In genomic region chr1:153122831-153123421, GRCh38 we compare ENCODE assay signal across 14 cellular contexts. TPM values are rescaled to one million over a fixed set of nuclear protein-coding genes. Genes with fewer than 3 reads are reported as not detected.
A peak's percentile ranks its signal among the peaks of the same experiment; 100 is the strongest.
DNase-seq lines count a peak whose midpoint lies in the region; ATAC-seq, FAIRE-seq and TF ChIP-seq lines count a peak whose summit lies in the region.
"Had no signal": no experiment of that assay in that cellular context is flagged by ENCODE, and none has a peak within 500 bp of the region (broad histone marks: within the 10 kb centered on the region; RNA-seq: fewer than 3 reads in every experiment).

No MANE protein-coding gene starts in this region.

- peaks cover 49% of the 10 kb centered on the region for H3K4me1 Mint-ChIP-seq in GM23338

- H3K27ac Mint-ChIP-seq in GM23338, result peak overlapping the region; percentile 99

- no peaks in the 10 kb centered on the region for H3K27me3 Mint-ChIP-seq in GM23338 (ENCODE audit: insufficient read depth, low read depth, poor library complexity)

- H3K4me3 ChIP-seq in GM23338, result peak overlapping the region; percentile 36
- H3K4me3 ChIP-seq: upper lobe of left lung had no signal

- H2AFZ ChIP-seq in GM23338, result no peak overlapping the region

- no peaks in the 10 kb centered on the region for H3K27me3 ChIP-seq in GM23338 (ENCODE audit: insufficient read depth)
- H3K27me3 ChIP-seq: upper lobe of left lung had no signal

- TF ChIP-seq CTCF in GM23338 (conservative IDR thresholded peaks at IDR 0.05; ENCODE audit: low read depth in 2 of 2), result no peak

- H4K20me1 ChIP-seq in GM23338 (replicated peaks; ENCODE audit: insufficient read depth), result no peaks in the 10 kb centered on the region

- TF ChIP-seq POLR2A in GM12891 (IDR thresholded peaks at IDR 0.05; ENCODE audit: low read depth, low read length), result no peak

- H3K27ac ChIP-seq in GM23338 (ENCODE audit: low read depth), result peak overlapping the region; percentile 99
- H3K27ac ChIP-seq: upper lobe of left lung had no signal

- in situ Hi-C loops in T47D (cut with HindIII; ENCODE audit: low pct_unique_long_range_greater_than_20kb, low sequenced_read_pairs), result no loop called here

- peak; percentile 95 for ATAC-seq in GM23338
- no peak for ATAC-seq in HG02759 (IDR thresholded peaks at IDR 0.05; ENCODE audit: unreplicated experiment)
- ATAC-seq in GM18520 (IDR thresholded peaks at IDR 0.05; ENCODE audit: unreplicated experiment), result no peak

- H3K36me3 Mint-ChIP-seq in GM23338 (ENCODE audit: low read depth), result peaks cover 40% of the 10 kb centered on the region

- DNase-seq in GM23338 (ENCODE audit: low spot score), result peak; percentile 94
- peak; percentile 98 to 100 for DNase-seq in NCI-H2081 (lab: John Stamatoyannopoulos, UW)
- DNase-seq in T47D (ENCODE audit: low read depth in 1 of 2, low spot score in 1 of 2), result peak; percentile 60 to 100
- DNase-seq in renal cortical epithelial cell (ENCODE audit: low read depth), result peak; percentile 75
- DNase-seq in EL, result no peak
- no peak for DNase-seq in GM12891 (ENCODE audit: insufficient read length, low spot score)
- DNase-seq: activated T-cell treated with anti-CD3 and anti-CD28 coated beads, Interleukin-2, amount 50 U/mL, for 48 hours; T-helper 1 cell; upper lobe of left lung had no signal

- 0 out of 2 replicates have a peak, but pooled peaks cover 3% of the 10 kb centered on the region for H3K9me2 ChIP-seq in GM23338 (ENCODE audit: insufficient read depth)

- no peaks in the 10 kb centered on the region for H3K79me2 ChIP-seq in GM23338 (replicated peaks; ENCODE audit: insufficient read depth)

- peak overlapping the region; percentile 50 for H3K4me3 Mint-ChIP-seq in GM23338

- peak overlapping the region; percentile 69 for H3K4me2 ChIP-seq in GM23338

- peaks cover 11% of the 10 kb centered on the region for H3K4me1 ChIP-seq in GM23338 (ENCODE audit: insufficient read depth)
- H3K4me1 ChIP-seq: upper lobe of left lung had no signal

- peaks cover 4% of the 10 kb centered on the region; the same call in 1 of the 2 replicates for H3K36me3 ChIP-seq in GM23338 (ENCODE audit: insufficient read depth)
- H3K36me3 ChIP-seq: upper lobe of left lung had no signal

- 0 out of 2 replicates have a peak, but pooled peaks cover 3% of the 10 kb centered on the region for H3F3A ChIP-seq in GM23338 (replicated peaks; ENCODE audit: low read depth)

- peaks cover 44% of the 10 kb centered on the region for H3K9me3 Mint-ChIP-seq in GM23338

- no peak for FAIRE-seq in GM12891 (lab: Jason Lieb, UNC)
- FAIRE-seq: endometrium, G401.6, HTR-8/SVneo had no signal

TF ChIP-seq in GM23338, 12 proteins besides CTCF, POLR2A, EP300 and RAD21 (continues in another document):
- TF ChIP-seq EZH2phosphoT487 (IDR thresholded peaks at IDR 0.05; ENCODE audit: unreplicated experiment) (no peak), STAT1 (IDR thresholded peaks at IDR 0.05; ENCODE audit: unreplicated experiment) (no peak), POLR2AphosphoS5 (IDR thresholded peaks at IDR 0.05; ENCODE audit: low read depth) (peak; percentile 58; the same call in 1 of the 2 replicates), ZNF331 (CRISPR knock-in tag; IDR thresholded peaks at IDR 0.05; ENCODE audit: low read depth) (no peak), CREB1 (CRISPR knock-in tag; IDR thresholded peaks at IDR 0.05; ENCODE audit: low read depth) (no peak; the same call in 1 of the 2 replicates), ZNF114 (CRISPR knock-in tag; IDR thresholded peaks at IDR 0.05) (0 out of 2 replicates have a peak, but pooled peaks have one; percentile 34), JUNB (IDR thresholded peaks at IDR 0.05; ENCODE audit: unreplicated experiment) (no peak), NANOG (IDR thresholded peaks at IDR 0.05; ENCODE audit: borderline replicate concordance) (peak; percentile 47; the same call in 1 of the 2 replicates)

TF ChIP-seq in GM12891, 5 proteins besides CTCF, POLR2A, EP300 and RAD21:
- no peak for TF ChIP-seq SPI1 (IDR thresholded peaks at IDR 0.05; ENCODE audit: low read depth, low read length)

RNA-seq across cellular contexts. Expression of gene SPRR2F, which starts 9.6 kb away (rescaled TPM):
- not detected in 2 replicates for total RNA-seq in GM23338 (2014; rRNA removed; shearing (Covaris generic))
- 0.44 and 0.57 TPM in 2 replicates for polyA plus RNA-seq in GM23338 (2016; fragmentation: Nextera tagmentation; extraction: Ambion mirVana)
- not detected in 2 replicates for total RNA-seq in renal cortical epithelial cell
- not detected for polyA plus RNA-seq in GM12891 (2012; ENCODE audit: low read depth, missing spikeins)
- total RNA-seq: upper lobe of left lung had no signal

RNA-seq across cellular contexts. Expression of gene SPRR2G, which starts 27.8 kb away (rescaled TPM):
- total RNA-seq in GM23338 (2014; rRNA removed; shearing (Covaris generic)), result not detected in 2 replicates
- polyA plus RNA-seq in GM23338 (2016; fragmentation: Nextera tagmentation; extraction: Ambion mirVana), result not detected in 2 replicates
- total RNA-seq in renal cortical epithelial cell, result not detected in 2 replicates
- not detected for polyA plus RNA-seq in GM12891 (2012; ENCODE audit: low read depth, missing spikeins)
- total RNA-seq: upper lobe of left lung had no signal

RNA-seq across cellular contexts. Expression of gene SPRR2E, which starts 28.6 kb away (rescaled TPM):
- total RNA-seq in GM23338 (2014; rRNA removed; shearing (Covaris generic)), result not detected in 2 replicates
- not detected in 2 replicates for polyA plus RNA-seq in GM23338 (2016; fragmentation: Nextera tagmentation; extraction: Ambion mirVana)
- not detected in 2 replicates for total RNA-seq in renal cortical epithelial cell
- polyA plus RNA-seq in GM12891 (2012; ENCODE audit: low read depth, missing spikeins), result not detected
- total RNA-seq: upper lobe of left lung had no signal

RNA-seq across cellular contexts. Expression of gene SPRR2B, which starts 51.5 kb away (rescaled TPM):
- total RNA-seq in GM23338 (2014; rRNA removed; shearing (Covaris generic)), result not detected in 2 replicates
- not detected in 2 replicates for polyA plus RNA-seq in GM23338 (2016; fragmentation: Nextera tagmentation; extraction: Ambion mirVana)
- total RNA-seq in renal cortical epithelial cell, result not detected in 2 replicates
- not detected for polyA plus RNA-seq in GM12891 (2012; ENCODE audit: low read depth, missing spikeins)
- total RNA-seq: upper lobe of left lung had no signal

Comparison
In these comparisons a context has a peak if more than half of its experiments do, and no peak if none do; other contexts are left out.
1. DNase-seq: peak in GM23338 (single experiment), NCI-H2081 (2 of 2), T47D (2 of 2) and renal cortical epithelial cell (single experiment); none in EL (single experiment) and GM12891 (single experiment).